ENCODE assay signal across 8 cellular contexts in the genomic region with DNA sequence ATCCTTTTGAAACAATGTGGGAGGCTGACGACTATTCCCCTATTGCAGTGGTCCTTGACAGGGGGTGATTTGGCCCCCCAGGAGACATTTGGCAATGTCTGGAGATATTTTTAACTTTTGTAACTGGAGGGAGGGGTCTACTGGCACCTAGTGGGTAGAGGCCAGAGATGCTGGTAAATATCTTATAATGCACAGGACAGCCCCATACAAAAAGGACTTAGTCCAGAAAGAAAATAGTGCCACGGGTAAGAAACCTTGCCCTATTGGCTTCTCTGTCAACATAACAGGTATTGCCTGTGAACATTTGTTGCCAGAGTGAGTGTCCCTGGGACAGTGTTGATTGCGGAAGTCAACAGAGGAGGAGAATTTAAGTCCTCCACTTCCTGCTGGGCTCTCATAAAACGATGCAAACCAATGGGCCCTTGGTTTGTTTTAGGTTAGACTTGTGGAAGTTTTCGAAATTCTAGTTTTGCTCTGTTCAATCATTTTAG.
DNase-seq lines count a peak whose midpoint lies in the region; ATAC-seq and TF ChIP-seq lines count a peak whose summit lies in the region.
"Had no signal": no experiment of that assay in that cellular context is flagged by ENCODE, and none has a peak within 500 bp of the region (broad histone marks: within the 10 kb centered on the region; RNA-seq: fewer than 3 reads in every experiment).

No MANE protein-coding gene starts in this region.

- peaks cover 43% of the 10 kb centered on the region for H3K4me1 ChIP-seq in HUES48 (ENCODE audit: control insufficient read depth, insufficient read depth, low read length)
- peaks cover 3 to 4% of the 10 kb centered on the region in 2 experiments for H3K4me1 ChIP-seq in trophoblast cell (ENCODE audit: control insufficient read depth in 1 of 2, insufficient read depth in 2 of 2, low read length in 2 of 2)

- H3K4me3 ChIP-seq in HUES48 (ENCODE audit: low read depth, low read length): no peak overlapping the region
- no peak overlapping the region for H3K4me3 ChIP-seq in brain microvascular endothelial cell (ENCODE audit: low read depth, low read length)
- no peak overlapping the region for H3K4me3 ChIP-seq in trophoblast cell (ENCODE audit: low read depth, low read length)

- H2BK5ac ChIP-seq in trophoblast cell (ENCODE audit: low read depth, low read length, poor library complexity): no peak overlapping the region

- H3K36me3 ChIP-seq in HUES48 (ENCODE audit: control insufficient read depth, insufficient read depth, low read length) (no peaks in the 10 kb centered on the region), brain microvascular endothelial cell (replicated peaks) (no peaks in the 10 kb centered on the region), trophoblast cell (ENCODE audit: control insufficient read depth in 1 of 2, insufficient read depth in 2 of 2, low read length in 2 of 2) (no peaks in the 10 kb centered on the region)

- no peak overlapping the region for H4K91ac ChIP-seq in trophoblast cell (ENCODE audit: low read depth, low read length)

- no peak overlapping the region for H2BK12ac ChIP-seq in trophoblast cell (ENCODE audit: low read length)

- peak; percentile 41 for TF ChIP-seq CTCF in brain microvascular endothelial cell (IDR thresholded peaks at IDR 0.05; ENCODE audit: low read depth, low read length, missing control alignments)
- TF ChIP-seq CTCF in GM13976 (IDR thresholded peaks at IDR 0.05; ENCODE audit: borderline replicate concordance, control extremely low read depth, extremely low read depth, insufficient read depth, missing control alignments): no peak

- H3K9ac ChIP-seq in HUES48 (ENCODE audit: low read depth, low read length) (no peak overlapping the region), trophoblast cell (ENCODE audit: low read length) (no peak overlapping the region)

- no peak overlapping the region for H2AFZ ChIP-seq in trophoblast cell (ENCODE audit: insufficient read depth, low read length, poor library complexity)

- H3K27me3 ChIP-seq in HUES48 (ENCODE audit: control insufficient read depth, insufficient read depth, low read length) (no peaks in the 10 kb centered on the region), brain microvascular endothelial cell (replicated peaks) (no peaks in the 10 kb centered on the region), trophoblast cell (ENCODE audit: insufficient read depth, low read length) (no peaks in the 10 kb centered on the region)

- H3K14ac ChIP-seq in trophoblast cell (ENCODE audit: low read length): no peak overlapping the region

- no peak overlapping the region for H2BK120ac ChIP-seq in trophoblast cell (ENCODE audit: insufficient read depth, low read length, poor library complexity)

- no peak overlapping the region for H3K23ac ChIP-seq in trophoblast cell (ENCODE audit: low read length)

- no peak overlapping the region for H4K12ac ChIP-seq in trophoblast cell (ENCODE audit: low read depth, low read length)

- no peak overlapping the region for H4K8ac ChIP-seq in trophoblast cell (ENCODE audit: low read depth, low read length)

- peaks cover 13% of the 10 kb centered on the region for H3K79me1 ChIP-seq in trophoblast cell (ENCODE audit: low read length)

- no peak overlapping the region for H3K18ac ChIP-seq in trophoblast cell (ENCODE audit: low read length)

- peaks cover 2% of the 10 kb centered on the region for H3K79me2 ChIP-seq in trophoblast cell (ENCODE audit: control insufficient read depth, insufficient read depth, low read length, poor library complexity)

- H3K9me3 ChIP-seq in HUES48 (ENCODE audit: control insufficient read depth, insufficient read depth, low read length) (no peaks in the 10 kb centered on the region), trophoblast cell (ENCODE audit: insufficient read depth, low read depth, low read length) (no peaks in the 10 kb centered on the region)

- no peak for ATAC-seq in GM19324 (IDR thresholded peaks at IDR 0.05; ENCODE audit: low FRiP score, unreplicated experiment)

- no CpG with 5 or more reads among the region's 5 CpGs for WGBS in trophoblast cell (ENCODE audit: extremely low coverage, insufficient coverage, insufficient read length)

- H2AK5ac ChIP-seq in trophoblast cell (ENCODE audit: low read length): no peak overlapping the region

- H3K4me2 ChIP-seq in trophoblast cell (ENCODE audit: low read length): no peak overlapping the region

- H3K27ac ChIP-seq in HUES48 (ENCODE audit: low read depth, low read length) (peak overlapping the region; percentile 50), brain microvascular endothelial cell (no peak overlapping the region), trophoblast cell (ENCODE audit: low read depth, low read length) (no peak overlapping the region)

- DNase-seq in DMS53 treated with DMSO at 0.1 percent for 48 hours (lab: John Stamatoyannopoulos, UW; ENCODE audit: unreplicated experiment) (peak; percentile 53), brain microvascular endothelial cell (no peak), trophoblast cell (no peak), GM13976 (ENCODE audit: low spot score) (no peak), HCEC 1CT (no peak)
- DNase-seq: activated CD4-positive, alpha-beta T cell treated with anti-CD3 and anti-CD28 coated beads, Interleukin-2, amount 50 U/mL, for 1 hour had no signal

- in situ Hi-C loops in brain microvascular endothelial cell (cut with HindIII; ENCODE audit: low pct_ligation_motif_present, low sequenced_read_pairs) (no loop called here), GM13976 (cut with MboI; ENCODE audit: low sequenced_read_pairs, unreplicated experiment) (no loop called here)

- H3K4ac ChIP-seq in trophoblast cell (ENCODE audit: low read depth, low read length): peak overlapping the region; percentile 58
